Comparison of ENCODE assay signal across 8 cellular contexts in genomic region chr1:156727914-156728598, GRCh38. TPM values are rescaled to one million over a fixed set of nuclear protein-coding genes. Genes with fewer than 3 reads are reported as not detected.
DNase-seq lines count a peak whose midpoint lies in the region; ATAC-seq and TF ChIP-seq lines count a peak whose summit lies in the region.

METTL25B (plus strand) TSS chr1:156728469; CDS start chr1:156729105, 636 bp downstream.

- H3K4me1 Mint-ChIP-seq in brain: peaks cover 19% of the 10 kb centered on the region

- peaks cover 20% of the 10 kb centered on the region for H3K36me3 Mint-ChIP-seq in brain

- ATAC-seq in HG02759 (IDR thresholded peaks at IDR 0.05; ENCODE audit: unreplicated experiment): peak; percentile 70

- H3K9me3 Mint-ChIP-seq in brain: no peaks in the 10 kb centered on the region

- H3K27me3 Mint-ChIP-seq in brain: peaks cover 15% of the 10 kb centered on the region

- peak within 1 kb of the TSS; percentile 68 to 89 (median 80) for H3K4me3 ChIP-seq in skin epidermis

- intact Hi-C loops in T-helper 2 cell treated with Interferon-gamma antibody and Interleukin-4, amounts not matched to agents 100 ng/mL and 5 ng/mL, for 36 hours (cut with micrococcal nuclease): loop anchor here (1.0 kb wide), 5 partner anchors 13 to 223 kb away; partner anchors contain the start of genes HDGF, MRPL24, PRCC and SH2D2A

- DNase-seq in activated T-cell treated with anti-CD3 and anti-CD28 coated beads for 1 hour (ENCODE audit: low read depth): peak; percentile 55
- no peak for DNase-seq in activated T-cell treated with anti-CD3 and anti-CD28 coated beads, Interleukin-2, amount 50 U/mL, for 1 hour
- peak; percentile 88 for DNase-seq in NCI-H146 (lab: John Stamatoyannopoulos, UW)
- DNase-seq in iPS-NIHi11 (ENCODE audit: low spot score): peak; percentile 82

- no peak within 1 kb of the TSS for H3K4me3 Mint-ChIP-seq in brain

- H3K27ac ChIP-seq in skin epidermis: peak within 1 kb of the TSS; percentile 64 to 98 (median 96)

- no peak for TF ChIP-seq CTCF in brain (conservative IDR thresholded peaks at IDR 0.05)

- peak within 1 kb of the TSS in 4 of 5 experiments; percentile 97 to 99 (median 97) for H3K27ac Mint-ChIP-seq in brain

RNA-seq across cellular contexts. Expression of gene METTL25B, which starts in this region (rescaled TPM):
- total RNA-seq in T-helper 2 cell treated with Interferon-gamma antibody and Interleukin-4, amounts not matched to agents 100 ng/mL and 5 ng/mL, for 36 hours: 29.8 and 34.7 TPM in 2 replicates
- polyA plus RNA-seq in brain (ENCODE audit: insufficient read depth, low read depth, low replicate concordance): 46.8 TPM
